Comparison of ENCODE assay signal across 1 cellular context in genomic region chr1:61097326-61097725, GRCh38.
A peak's percentile ranks its signal among the peaks of the same experiment; 100 is the strongest.
TF ChIP-seq lines count a peak whose summit lies in the region.

No MANE protein-coding gene starts in this region.

TF ChIP-seq in endothelial cell of umbilical vein, 7 proteins besides CTCF, POLR2A, EP300 and RAD21:
- TF ChIP-seq JUN (IDR thresholded peaks at IDR 0.05; ENCODE audit: borderline replicate concordance, insufficient read depth, insufficient read length, low read depth), result no peak
- TF ChIP-seq MAX (IDR thresholded peaks at IDR 0.05; ENCODE audit: insufficient read depth, insufficient read length), result no peak
- TF ChIP-seq FOS (IDR thresholded peaks at IDR 0.05; ENCODE audit: borderline replicate concordance, insufficient read depth, low read length), result peak; percentile 18
- TF ChIP-seq GATA2 (IDR thresholded peaks at IDR 0.05; ENCODE audit: insufficient read depth, insufficient read length, low read depth, low read length), result no peak
TF ChIP-seq in endothelial cell of umbilical vein: peak in this region for 1.
